Comparison of ENCODE assay signal across 26 cellular contexts in the genomic region with DNA sequence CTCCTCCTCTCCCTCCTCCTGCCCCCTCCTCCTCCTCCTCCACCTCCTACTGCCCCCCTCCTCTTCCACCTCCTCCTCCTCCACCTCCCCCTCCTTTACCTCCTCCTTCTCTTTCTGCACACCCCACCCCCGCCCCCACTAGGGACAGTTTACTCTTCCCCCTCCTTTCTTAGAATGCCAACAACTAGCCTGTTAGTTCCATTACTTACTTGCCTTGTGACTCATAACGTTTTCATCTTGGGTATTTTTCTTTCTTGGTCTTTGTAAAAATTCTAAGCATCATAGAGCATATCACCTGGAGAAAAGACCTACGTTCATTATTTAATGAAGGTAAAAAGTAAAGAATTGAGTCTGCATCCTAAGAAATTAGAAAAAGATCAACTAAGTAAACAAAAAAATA.
DNase-seq lines count a peak whose midpoint lies in the region; ATAC-seq and TF ChIP-seq lines count a peak whose summit lies in the region.
"Had no signal": no experiment of that assay in that cellular context is flagged by ENCODE, and none has a peak within 500 bp of the region (broad histone marks: within the 10 kb centered on the region; RNA-seq: fewer than 3 reads in every experiment).

No MANE protein-coding gene starts in this region.

- H3K27ac Mint-ChIP-seq in HFFc6: peak overlapping the region; percentile 54
- H3K27ac Mint-ChIP-seq in activated T-helper 17 cell treated with anti-CD3 and anti-CD28 coated beads, Interleukin-2, amount 50 U/mL, for 72 hours: no peak overlapping the region

- H3K23ac ChIP-seq in mesenchymal stem cell (ENCODE audit: low read length in 2 of 2): no peak overlapping the region

- no peak overlapping the region for H2BK12ac ChIP-seq in mesenchymal stem cell (ENCODE audit: low read length in 2 of 2)

- peaks cover 10% of the 10 kb centered on the region for H3K4me1 ChIP-seq in mesenchymal stem cell (ENCODE audit: control insufficient read depth, insufficient read depth, low read depth, low read length)
- H3K4me1 ChIP-seq: breast epithelium, SJCRH30 had no signal

- peaks cover 2% of the 10 kb centered on the region for H3K79me1 ChIP-seq in mesenchymal stem cell (replicated peaks; ENCODE audit: low read length, poor library complexity, severe bottlenecking)

- 40% methylated on average over 1 of the region's 3 CpGs for WGBS in mesenchymal stem cell

- H3K27me3 ChIP-seq in mesenchymal stem cell (ENCODE audit: control insufficient read depth in 1 of 2, insufficient read depth in 1 of 2, low read length in 2 of 2): no peaks in the 10 kb centered on the region
- H3K27me3 ChIP-seq: breast epithelium, esophagus muscularis mucosa, SJCRH30 had no signal

- no peak overlapping the region for H2BK5ac ChIP-seq in mesenchymal stem cell (ENCODE audit: low read depth, low read length, poor library complexity, severe bottlenecking)

- peak overlapping the region; percentile 2; the same call in 1 of the 2 replicates for H3K4me3 Mint-ChIP-seq in HFFc6
- no peak overlapping the region for H3K4me3 Mint-ChIP-seq in activated T-helper 17 cell treated with anti-CD3 and anti-CD28 coated beads, Interleukin-2, amount 50 U/mL, for 72 hours
- H3K4me3 Mint-ChIP-seq: H9 had no signal

- no peak overlapping the region for H2AK5ac ChIP-seq in mesenchymal stem cell (ENCODE audit: low read length, severe bottlenecking)

- no peak overlapping the region for H3K14ac ChIP-seq in mesenchymal stem cell (ENCODE audit: low read length in 2 of 2)

- H3K18ac ChIP-seq in mesenchymal stem cell (ENCODE audit: low read depth in 1 of 2, low read length in 2 of 2): no peak overlapping the region

- no peak overlapping the region for H2AFZ ChIP-seq in mesenchymal stem cell (ENCODE audit: low read depth, low read length)

- no peak overlapping the region for H3K4me3 ChIP-seq in mesenchymal stem cell (ENCODE audit: insufficient read depth in 1 of 2, low read depth in 1 of 2, low read length in 2 of 2)
- H3K4me3 ChIP-seq: breast epithelium, coronary artery, esophagus muscularis mucosa, SJCRH30 had no signal

- peaks cover 95% of the 10 kb centered on the region for H3K4me1 Mint-ChIP-seq in HFFc6 (ENCODE audit: low read depth)
- peaks cover 5% of the 10 kb centered on the region for H3K4me1 Mint-ChIP-seq in activated T-helper 17 cell treated with anti-CD3 and anti-CD28 coated beads, Interleukin-2, amount 50 U/mL, for 72 hours

- no peaks in the 10 kb centered on the region for H3K36me3 ChIP-seq in mesenchymal stem cell (ENCODE audit: control insufficient read depth in 1 of 2, insufficient read depth in 2 of 2, low read depth in 1 of 2, low read length in 2 of 2)
- H3K36me3 ChIP-seq: breast epithelium, esophagus muscularis mucosa, SJCRH30, WERI-Rb-1 had no signal

- H3K36me3 Mint-ChIP-seq in HFFc6 (ENCODE audit: low read depth): no peaks in the 10 kb centered on the region
- no peaks in the 10 kb centered on the region for H3K36me3 Mint-ChIP-seq in activated T-helper 17 cell treated with anti-CD3 and anti-CD28 coated beads, Interleukin-2, amount 50 U/mL, for 72 hours (ENCODE audit: low read depth)

- H3K9me3 Mint-ChIP-seq in HFFc6: no peaks in the 10 kb centered on the region
- no peaks in the 10 kb centered on the region for H3K9me3 Mint-ChIP-seq in activated T-helper 17 cell treated with anti-CD3 and anti-CD28 coated beads, Interleukin-2, amount 50 U/mL, for 72 hours
- H3K9me3 Mint-ChIP-seq: H9 had no signal

- no peak overlapping the region for H2BK120ac ChIP-seq in mesenchymal stem cell (ENCODE audit: low read depth, low read length)

- peak overlapping the region; percentile 93 for H3K27ac ChIP-seq in VCaP
- H3K27ac ChIP-seq in mesenchymal stem cell (ENCODE audit: low read length, poor library complexity, severe bottlenecking): no peak overlapping the region
- H3K27ac ChIP-seq: coronary artery, SJCRH30 had no signal

- H3K9ac ChIP-seq in mesenchymal stem cell (ENCODE audit: low read length): no peak overlapping the region

- ATAC-seq in activated T-helper 17 cell treated with anti-CD3 and anti-CD28 coated beads, Interleukin-2, amount 50 U/mL, for 72 hours (replicated peaks): no peak
- ATAC-seq in HG03139 (IDR thresholded peaks at IDR 0.05; ENCODE audit: unreplicated experiment): no peak
- ATAC-seq: stimulated activated naive CD8-positive, alpha-beta T cell treated with anti-CD3 and anti-CD28 coated beads, Interleukin-15, Interleukin-2, amounts not matched to agents 100 U/mL and 50 U/mL, for 24 hours had no signal

- no peaks in the 10 kb centered on the region; the same call in 1 of the 2 replicates for H3K27me3 Mint-ChIP-seq in HFFc6 (ENCODE audit: insufficient read depth)
- H3K27me3 Mint-ChIP-seq in activated T-helper 17 cell treated with anti-CD3 and anti-CD28 coated beads, Interleukin-2, amount 50 U/mL, for 72 hours: peaks cover 7% of the 10 kb centered on the region

- H3K4me2 ChIP-seq in mesenchymal stem cell (ENCODE audit: low read length, poor library complexity, severe bottlenecking): no peak overlapping the region

- no peak overlapping the region for H4K8ac ChIP-seq in mesenchymal stem cell (ENCODE audit: low read length)

- no peak overlapping the region for H4K91ac ChIP-seq in mesenchymal stem cell (ENCODE audit: low read length)

- no peak overlapping the region for H2BK15ac ChIP-seq in mesenchymal stem cell (ENCODE audit: low read depth, poor library complexity, severe bottlenecking)

- DNase-seq in A172 (ENCODE audit: low spot score) (peak; percentile 27), HFFc6 (no peak), mesenchymal stem cell (peak; percentile 37), GM19240 (ENCODE audit: insufficient read length, low spot score) (no peak), NCI-H2081 treated with DMSO at 0.1 percent for 48 hours (lab: John Stamatoyannopoulos, UW) (no peak)
- DNase-seq: activated CD8-positive, alpha-beta memory T cell treated with anti-CD3 and anti-CD28 coated beads, Interleukin-2, amount 50 U/mL, for 4 hours; activated effector memory CD4-positive, alpha-beta T cell treated with Interleukin-2 at 50 U/mL for 16 hours; C1 segment of cervical spinal cord; H9; KG1; MV-4-11; NCI-H1694 treated with DMSO at 0.1 percent for 48 hours; NCI-H774; occipital lobe; retina; SJCRH30; stimulated activated CD4-positive, alpha-beta T cell treated with anti-CD3 and anti-CD28 coated beads, Interleukin-2, amount 100 ng/mL, for 48 hours; stimulated activated naive CD8-positive, alpha-beta T cell treated with anti-CD3 and anti-CD28 coated beads, Interleukin-15, Interleukin-2, amounts not matched to agents 100 U/mL and 50 U/mL, for 24 hours; T-helper 2 cell; WERI-Rb-1 had no signal

- H3K4ac ChIP-seq in mesenchymal stem cell (ENCODE audit: low read depth in 1 of 2, low read length in 2 of 2): no peak overlapping the region

- TF ChIP-seq CTCF in HFFc6 (IDR thresholded peaks at IDR 0.05) (no peak), VCaP (conservative IDR thresholded peaks at IDR 0.05) (no peak)

- no peaks in the 10 kb centered on the region for H3K9me3 ChIP-seq in mesenchymal stem cell (ENCODE audit: control insufficient read depth, low read length)
- H3K9me3 ChIP-seq: breast epithelium, esophagus muscularis mucosa, SJCRH30 had no signal

Comparison
In these comparisons a context has a peak if more than half of its experiments do, and no peak if none do; other contexts are left out.
1. DNase-seq: peak in A172 (single experiment) and mesenchymal stem cell (single experiment); none in HFFc6 (single experiment), GM19240 (single experiment) and NCI-H2081 treated with DMSO at 0.1 percent for 48 hours (single experiment).